ENCODE assay signal across 1 cellular context in the genomic region with DNA sequence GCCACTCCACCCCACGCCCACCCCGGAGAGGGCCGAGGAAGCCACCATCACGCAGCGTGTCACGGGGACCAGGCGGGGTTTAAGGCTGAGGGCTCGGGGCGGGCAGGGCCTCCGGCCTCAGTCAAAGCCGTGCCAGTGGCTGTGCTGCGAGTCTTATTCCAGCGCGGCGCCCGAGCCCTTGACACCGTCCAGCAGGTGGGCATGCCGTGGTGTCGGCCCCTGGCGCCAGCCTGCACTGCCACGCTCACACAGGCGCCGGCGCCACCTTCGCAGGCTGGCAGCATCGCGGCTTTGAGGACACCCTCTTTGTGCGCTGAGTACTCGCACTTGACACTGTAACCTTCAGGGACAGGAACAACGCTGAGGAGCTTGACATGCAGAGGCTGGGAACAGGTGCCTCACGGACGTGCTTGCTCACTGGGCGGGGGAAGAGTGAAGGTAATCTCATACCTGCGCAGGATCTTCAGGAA.
TF ChIP-seq lines count a peak whose summit lies in the region.

No MANE protein-coding gene starts in this region.

TF ChIP-seq in HepG2, 621 proteins besides CTCF, POLR2A, EP300 and RAD21:
- no peak for TF ChIP-seq SAFB2 (CRISPR knock-in tag; IDR thresholded peaks at IDR 0.05; ENCODE audit: borderline replicate concordance, low read depth)
- TF ChIP-seq, protein P1, sequence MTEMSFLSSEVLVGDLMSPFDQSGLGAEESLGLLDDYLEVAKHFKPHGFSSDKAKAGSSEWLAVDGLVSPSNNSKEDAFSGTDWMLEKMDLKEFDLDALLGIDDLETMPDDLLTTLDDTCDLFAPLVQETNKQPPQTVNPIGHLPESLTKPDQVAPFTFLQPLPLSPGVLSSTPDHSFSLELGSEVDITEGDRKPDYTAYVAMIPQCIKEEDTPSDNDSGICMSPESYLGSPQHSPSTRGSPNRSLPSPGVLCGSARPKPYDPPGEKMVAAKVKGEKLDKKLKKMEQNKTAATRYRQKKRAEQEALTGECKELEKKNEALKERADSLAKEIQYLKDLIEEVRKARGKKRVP (CRISPR knock-in tag; IDR thresholded peaks at IDR 0.05): no peak
- TF ChIP-seq ZBTB7B (CRISPR knock-in tag; IDR thresholded peaks at IDR 0.05): no peak
- TF ChIP-seq KDM2A (CRISPR knock-in tag; IDR thresholded peaks at IDR 0.05; ENCODE audit: borderline replicate concordance, low read depth): no peak
- TF ChIP-seq SOX5 (CRISPR knock-in tag; IDR thresholded peaks at IDR 0.05; ENCODE audit: borderline replicate concordance): no peak
- TF ChIP-seq CBX1 (IDR thresholded peaks at IDR 0.05; ENCODE audit: low read depth): no peak
- no peak for TF ChIP-seq MAFK (conservative IDR thresholded peaks at IDR 0.05 in 1 of 2, IDR thresholded peaks at IDR 0.05 in 1 of 2; ENCODE audit: low read length in 2 of 2)
- no peak for TF ChIP-seq SALL1 (CRISPR knock-in tag; IDR thresholded peaks at IDR 0.05)
- TF ChIP-seq SIX1 (CRISPR knock-in tag; IDR thresholded peaks at IDR 0.05; ENCODE audit: borderline replicate concordance): no peak
- TF ChIP-seq PHF8 (CRISPR knock-in tag; IDR thresholded peaks at IDR 0.05): 0 out of 2 replicates have a peak, but pooled peaks have one; percentile 12
- TF ChIP-seq ZNF556 (CRISPR knock-in tag; IDR thresholded peaks at IDR 0.05; ENCODE audit: borderline replicate concordance): no peak
- 0 out of 2 replicates have a peak, but pooled peaks have one; percentile 31 for TF ChIP-seq ZNF550 (CRISPR knock-in tag; IDR thresholded peaks at IDR 0.05; ENCODE audit: borderline replicate concordance)
- TF ChIP-seq, protein P2, sequence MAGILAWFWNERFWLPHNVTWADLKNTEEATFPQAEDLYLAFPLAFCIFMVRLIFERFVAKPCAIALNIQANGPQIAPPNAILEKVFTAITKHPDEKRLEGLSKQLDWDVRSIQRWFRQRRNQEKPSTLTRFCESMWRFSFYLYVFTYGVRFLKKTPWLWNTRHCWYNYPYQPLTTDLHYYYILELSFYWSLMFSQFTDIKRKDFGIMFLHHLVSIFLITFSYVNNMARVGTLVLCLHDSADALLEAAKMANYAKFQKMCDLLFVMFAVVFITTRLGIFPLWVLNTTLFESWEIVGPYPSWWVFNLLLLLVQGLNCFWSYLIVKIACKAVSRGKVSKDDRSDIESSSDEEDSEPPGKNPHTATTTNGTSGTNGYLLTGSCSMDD (CRISPR knock-in tag; IDR thresholded peaks at IDR 0.05): no peak
- no peak for TF ChIP-seq CBX2 (IDR thresholded peaks at IDR 0.05; ENCODE audit: low read depth, low read length)
- no peak for TF ChIP-seq CBX2 (CRISPR knock-in tag; IDR thresholded peaks at IDR 0.05; ENCODE audit: low read depth)
- TF ChIP-seq, protein P3, sequence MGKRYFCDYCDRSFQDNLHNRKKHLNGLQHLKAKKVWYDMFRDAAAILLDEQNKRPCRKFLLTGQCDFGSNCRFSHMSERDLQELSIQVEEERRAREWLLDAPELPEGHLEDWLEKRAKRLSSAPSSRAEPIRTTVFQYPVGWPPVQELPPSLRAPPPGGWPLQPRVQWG (CRISPR knock-in tag; IDR thresholded peaks at IDR 0.05; ENCODE audit: borderline replicate concordance, low read depth): no peak
- TF ChIP-seq SP4 (CRISPR knock-in tag; IDR thresholded peaks at IDR 0.05): 0 out of 2 replicates have a peak, but pooled peaks have one; percentile 10
- TF ChIP-seq EED (CRISPR knock-in tag; IDR thresholded peaks at IDR 0.05): no peak
- TF ChIP-seq ZFP62 (CRISPR knock-in tag; IDR thresholded peaks at IDR 0.05): no peak
- no peak for TF ChIP-seq ZNF30 (CRISPR knock-in tag; IDR thresholded peaks at IDR 0.05)
- TF ChIP-seq NR2F6 (IDR thresholded peaks at IDR 0.05): no peak
- no peak for TF ChIP-seq NR2F6 (CRISPR knock-in tag; IDR thresholded peaks at IDR 0.05)
- no peak for TF ChIP-seq MIER3 (CRISPR knock-in tag; IDR thresholded peaks at IDR 0.05; ENCODE audit: borderline replicate concordance)
- TF ChIP-seq SMAD1 (CRISPR knock-in tag; IDR thresholded peaks at IDR 0.05; ENCODE audit: borderline replicate concordance, low read depth): no peak
- no peak for TF ChIP-seq ZNF10 (CRISPR knock-in tag; IDR thresholded peaks at IDR 0.05; ENCODE audit: borderline replicate concordance, low read depth)
- TF ChIP-seq ARNT (IDR thresholded peaks at IDR 0.05): no peak
- no peak for TF ChIP-seq DBP (CRISPR knock-in tag; IDR thresholded peaks at IDR 0.05; ENCODE audit: not compliant biosample characterization)
- TF ChIP-seq ZBTB38 (CRISPR knock-in tag; IDR thresholded peaks at IDR 0.05): 0 out of 2 replicates have a peak, but pooled peaks have one; percentile 12
- no peak for TF ChIP-seq SP5 (CRISPR knock-in tag; IDR thresholded peaks at IDR 0.05; ENCODE audit: borderline replicate concordance, low read depth)
- peak; percentile 32; the same call in 1 of the 2 replicates for TF ChIP-seq ZNF687 (CRISPR knock-in tag; IDR thresholded peaks at IDR 0.05)
- TF ChIP-seq SAP130 (CRISPR knock-in tag; IDR thresholded peaks at IDR 0.05; ENCODE audit: low read depth): no peak
- no peak for TF ChIP-seq TARDBP (CRISPR knock-in tag; IDR thresholded peaks at IDR 0.05)
- no peak for TF ChIP-seq SMAD9 (CRISPR knock-in tag; IDR thresholded peaks at IDR 0.05)
- TF ChIP-seq HHEX (CRISPR knock-in tag; IDR thresholded peaks at IDR 0.05): no peak
- TF ChIP-seq ZNF205 (CRISPR knock-in tag; IDR thresholded peaks at IDR 0.05): no peak
- no peak for TF ChIP-seq TAF1 (CRISPR knock-in tag; IDR thresholded peaks at IDR 0.05)
- TF ChIP-seq, protein P4, sequence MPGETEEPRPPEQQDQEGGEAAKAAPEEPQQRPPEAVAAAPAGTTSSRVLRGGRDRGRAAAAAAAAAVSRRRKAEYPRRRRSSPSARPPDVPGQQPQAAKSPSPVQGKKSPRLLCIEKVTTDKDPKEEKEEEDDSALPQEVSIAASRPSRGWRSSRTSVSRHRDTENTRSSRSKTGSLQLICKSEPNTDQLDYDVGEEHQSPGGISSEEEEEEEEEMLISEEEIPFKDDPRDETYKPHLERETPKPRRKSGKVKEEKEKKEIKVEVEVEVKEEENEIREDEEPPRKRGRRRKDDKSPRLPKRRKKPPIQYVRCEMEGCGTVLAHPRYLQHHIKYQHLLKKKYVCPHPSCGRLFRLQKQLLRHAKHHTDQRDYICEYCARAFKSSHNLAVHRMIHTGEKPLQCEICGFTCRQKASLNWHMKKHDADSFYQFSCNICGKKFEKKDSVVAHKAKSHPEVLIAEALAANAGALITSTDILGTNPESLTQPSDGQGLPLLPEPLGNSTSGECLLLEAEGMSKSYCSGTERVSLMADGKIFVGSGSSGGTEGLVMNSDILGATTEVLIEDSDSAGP (CRISPR knock-in tag; IDR thresholded peaks at IDR 0.05; ENCODE audit: borderline replicate concordance): 0 out of 2 replicates have a peak, but pooled peaks have one; percentile 33
- TF ChIP-seq ATF7 (IDR thresholded peaks at IDR 0.05): no peak
- TF ChIP-seq ATF7 (CRISPR knock-in tag; IDR thresholded peaks at IDR 0.05): no peak
- no peak for TF ChIP-seq ZSCAN22 (CRISPR knock-in tag; IDR thresholded peaks at IDR 0.05)
- TF ChIP-seq KMT2B (CRISPR knock-in tag; IDR thresholded peaks at IDR 0.05): no peak
- TF ChIP-seq, protein P5, sequence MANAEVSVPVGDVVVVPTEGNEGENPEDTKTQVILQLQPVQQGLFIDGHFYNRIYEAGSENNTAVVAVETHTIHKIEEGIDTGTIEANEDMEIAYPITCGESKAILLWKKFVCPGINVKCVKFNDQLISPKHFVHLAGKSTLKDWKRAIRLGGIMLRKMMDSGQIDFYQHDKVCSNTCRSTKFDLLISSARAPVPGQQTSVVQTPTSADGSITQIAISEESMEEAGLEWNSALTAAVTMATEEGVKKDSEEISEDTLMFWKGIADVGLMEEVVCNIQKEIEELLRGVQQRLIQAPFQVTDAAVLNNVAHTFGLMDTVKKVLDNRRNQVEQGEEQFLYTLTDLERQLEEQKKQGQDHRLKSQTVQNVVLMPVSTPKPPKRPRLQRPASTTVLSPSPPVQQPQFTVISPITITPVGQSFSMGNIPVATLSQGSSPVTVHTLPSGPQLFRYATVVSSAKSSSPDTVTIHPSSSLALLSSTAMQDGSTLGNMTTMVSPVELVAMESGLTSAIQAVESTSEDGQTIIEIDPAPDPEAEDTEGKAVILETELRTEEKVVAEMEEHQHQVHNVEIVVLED (CRISPR knock-in tag; IDR thresholded peaks at IDR 0.05; ENCODE audit: borderline replicate concordance): no peak
- TF ChIP-seq GLMP (CRISPR knock-in tag; IDR thresholded peaks at IDR 0.05; ENCODE audit: borderline replicate concordance): no peak
- no peak for TF ChIP-seq CREB1 (IDR thresholded peaks at IDR 0.05)
- TF ChIP-seq CREB1 (CRISPR knock-in tag; IDR thresholded peaks at IDR 0.05): no peak
- no peak for TF ChIP-seq GATAD2A (CRISPR knock-in tag; IDR thresholded peaks at IDR 0.05)
- no peak for TF ChIP-seq ATF2 (CRISPR knock-in tag; IDR thresholded peaks at IDR 0.05)
- no peak for TF ChIP-seq ELF1 (CRISPR knock-in tag; IDR thresholded peaks at IDR 0.05)
- TF ChIP-seq ZBTB33 (CRISPR knock-in tag; IDR thresholded peaks at IDR 0.05): peak; percentile 54; the same call in 1 of the 2 replicates
- no peak for TF ChIP-seq TAF15 (IDR thresholded peaks at IDR 0.05; ENCODE audit: low read depth, low read length, poor library complexity, severe bottlenecking)
- no peak for TF ChIP-seq MXD4 (CRISPR knock-in tag; IDR thresholded peaks at IDR 0.05)
- TF ChIP-seq MTF1 (CRISPR knock-in tag; IDR thresholded peaks at IDR 0.05): no peak
- TF ChIP-seq PAX8 (CRISPR knock-in tag; IDR thresholded peaks at IDR 0.05; ENCODE audit: borderline replicate concordance): no peak
- peak; percentile 45; the same call in 1 of the 2 replicates for TF ChIP-seq GABPB1 (CRISPR knock-in tag; IDR thresholded peaks at IDR 0.05)
- no peak for TF ChIP-seq RFX1 (IDR thresholded peaks at IDR 0.05)
- no peak for TF ChIP-seq ZNF383 (CRISPR knock-in tag; IDR thresholded peaks at IDR 0.05; ENCODE audit: borderline replicate concordance)
